ENCODE assay signal across 1 cellular context in genomic region chr20:1376453-1377270, GRCh38.
TF ChIP-seq lines count a peak whose summit lies in the region.

No MANE protein-coding gene starts in this region.

TF ChIP-seq in endothelial cell of umbilical vein, 7 proteins besides CTCF, POLR2A, EP300 and RAD21:
- TF ChIP-seq POLR2AphosphoS5 (IDR thresholded peaks at IDR 0.05; ENCODE audit: insufficient read depth, low read depth, low read length), result no peak
- TF ChIP-seq EZH2 (IDR thresholded peaks at IDR 0.05; ENCODE audit: borderline replicate concordance, low read depth, low read length, severe bottlenecking), result no peak
- TF ChIP-seq MYC (IDR thresholded peaks at IDR 0.05; ENCODE audit: low read depth, low read length), result no peak
- no peak for TF ChIP-seq JUN (IDR thresholded peaks at IDR 0.05; ENCODE audit: borderline replicate concordance, insufficient read depth, insufficient read length, low read depth)
- no peak for TF ChIP-seq FOS (IDR thresholded peaks at IDR 0.05; ENCODE audit: borderline replicate concordance, insufficient read depth, low read length)
- TF ChIP-seq MAX (IDR thresholded peaks at IDR 0.05; ENCODE audit: insufficient read depth, insufficient read length), result no peak
- TF ChIP-seq GATA2 (IDR thresholded peaks at IDR 0.05; ENCODE audit: insufficient read depth, insufficient read length, low read depth, low read length), result no peak
